18 cellular contexts compared by ENCODE assay signal in the genomic region with DNA sequence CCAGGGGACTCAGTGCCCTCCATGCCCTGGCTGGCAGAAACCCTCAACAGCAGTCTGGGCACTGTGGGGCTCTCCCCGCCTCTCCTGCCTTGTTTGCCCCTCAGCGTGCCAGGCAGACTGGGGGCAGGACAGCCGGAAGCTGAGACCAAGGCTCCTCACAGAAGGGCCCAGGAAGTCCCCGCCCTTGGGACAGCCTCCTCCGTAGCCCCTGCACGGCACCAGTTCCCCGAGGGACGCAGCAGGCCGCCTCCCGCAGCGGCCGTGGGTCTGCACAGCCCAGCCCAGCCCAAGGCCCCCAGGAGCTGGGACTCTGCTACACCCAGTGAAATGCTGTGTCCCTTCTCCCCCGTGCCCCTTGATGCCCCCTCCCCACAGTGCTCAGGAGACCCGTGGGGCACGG. TPM values are rescaled to one million over a fixed set of nuclear protein-coding genes. Genes with fewer than 3 reads are reported as not detected.
"Had no signal": no experiment of that assay in that cellular context is flagged by ENCODE, and none has a peak within 500 bp of the region (broad histone marks: within the 10 kb centered on the region; RNA-seq: fewer than 3 reads in every experiment).

No MANE protein-coding gene starts in this region.

- H3K27ac ChIP-seq: colonic mucosa, esophagus squamous epithelium, gastroesophageal sphincter, ovary, right atrium auricular region had no signal

- H3K9me3 ChIP-seq: colonic mucosa, esophagus squamous epithelium, gastroesophageal sphincter, ovary, right atrium auricular region had no signal

- H3K4me3 ChIP-seq: colonic mucosa, esophagus squamous epithelium, gastroesophageal sphincter, ovary, right atrium auricular region had no signal

- DNase-seq: colonic mucosa; dermis blood vessel endothelial cell; esophagus squamous epithelium; foreskin fibroblast; glutamatergic neuron; islet precursor cell; mammary epithelial cell; naive thymus-derived CD4-positive, alpha-beta T cell; ovary; small intestine; stimulated activated CD4-positive, alpha-beta T cell treated with anti-CD3 and anti-CD28 coated beads, Interleukin-12 subunit alpha, Interleukin-12 subunit beta, amount 100 ng/mL, for 4 hours; stimulated activated naive CD4-positive, alpha-beta T cell treated with Interleukin-2 at 50 U/mL for 16 hours; trophoblast cell had no signal

- H3K27me3 Mint-ChIP-seq: naive thymus-derived CD4-positive, alpha-beta T cell had no signal

- FAIRE-seq: small intestine had no signal

- H3K4me3 Mint-ChIP-seq: neural crest cell had no signal

- H3K36me3 ChIP-seq: colonic mucosa, ovary had no signal

- H3K9me3 Mint-ChIP-seq: naive thymus-derived CD4-positive, alpha-beta T cell; neural crest cell had no signal

- ATAC-seq: gastroesophageal sphincter; left lobe of liver; naive thymus-derived CD4-positive, alpha-beta T cell had no signal

- H3K27me3 ChIP-seq: colonic mucosa, gastroesophageal sphincter, ovary, right atrium auricular region had no signal

RNA-seq across cellular contexts. Expression of a gene that starts 2.8 kb away (rescaled TPM):
- total RNA-seq: epithelial cell of proximal tubule had no signal
